ENCODE assay signal across 3 cellular contexts in the genomic region with DNA sequence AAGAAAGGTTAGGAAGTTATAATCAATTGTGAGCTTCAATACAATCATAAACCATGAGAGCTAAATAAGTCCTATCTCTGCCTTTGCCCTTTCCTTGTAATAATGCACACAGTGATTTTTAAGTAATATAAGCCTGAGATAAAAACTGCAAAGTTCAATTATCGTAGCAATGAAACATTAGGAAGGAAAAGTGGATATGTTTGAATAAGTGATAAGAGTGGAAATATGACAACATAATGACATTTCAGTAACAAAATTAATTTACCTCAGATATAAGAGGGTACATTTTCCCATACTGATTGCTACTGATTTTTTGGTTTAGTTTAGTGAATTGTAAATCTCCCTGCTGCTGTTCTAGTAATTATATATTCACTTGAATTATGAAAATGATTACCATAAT.
"Had no signal": no experiment of that assay in that cellular context is flagged by ENCODE, and none has a peak within 500 bp of the region (broad histone marks: within the 10 kb centered on the region; RNA-seq: fewer than 3 reads in every experiment).

No MANE protein-coding gene starts in this region.

- ATAC-seq: GM12878 had no signal

- H3K4me3 ChIP-seq: GM12878 had no signal

- DNase-seq: GDM1, GF-D8 had no signal
